In the genomic region with DNA sequence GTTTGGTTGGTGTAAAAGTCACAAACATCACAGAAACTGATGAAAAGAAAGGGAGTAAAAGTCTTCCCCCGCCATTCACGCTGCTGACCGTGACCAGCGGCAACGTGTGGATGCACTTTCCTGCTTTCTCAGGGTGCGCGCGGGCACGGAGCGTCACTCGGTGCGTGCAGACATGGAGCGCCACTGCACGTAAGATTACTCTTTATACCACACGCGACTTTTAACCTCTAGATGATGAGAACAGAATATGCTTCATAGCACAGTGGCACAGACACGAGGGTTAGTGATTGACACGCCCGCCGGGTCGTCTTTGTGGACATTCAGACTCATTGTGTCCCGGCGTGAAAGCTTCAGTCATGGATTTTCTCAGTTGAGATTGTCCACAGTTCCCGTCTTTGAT, we compare ENCODE assay signal across 23 cellular contexts. TPM values are rescaled to one million over a fixed set of nuclear protein-coding genes. Genes with fewer than 3 reads are reported as not detected.
DNase-seq lines count a peak whose midpoint lies in the region; ATAC-seq, FAIRE-seq and TF ChIP-seq lines count a peak whose summit lies in the region.
"Had no signal": no experiment of that assay in that cellular context is flagged by ENCODE, and none has a peak within 500 bp of the region (broad histone marks: within the 10 kb centered on the region; RNA-seq: fewer than 3 reads in every experiment).

No MANE protein-coding gene starts in this region.

- no peak overlapping the region for H3K27ac ChIP-seq in IMR-90 (ENCODE audit: insufficient read depth, low read length)
- no peak overlapping the region for H3K27ac ChIP-seq in kidney (ENCODE audit: low read depth in 2 of 2, low read length in 2 of 2)
- no peak overlapping the region for H3K27ac ChIP-seq in sigmoid colon
- no peak overlapping the region for H3K27ac ChIP-seq in endodermal cell (ENCODE audit: low read depth, low read length)
- H3K27ac ChIP-seq: A549, RWPE1 had no signal

- TF ChIP-seq POLR2A in IMR-90 (IDR thresholded peaks at IDR 0.05; ENCODE audit: low read depth, low read length): no peak
- no peak for TF ChIP-seq POLR2A in sigmoid colon (IDR thresholded peaks at IDR 0.05)

- CTCF ChIA-PET in IMR-90 (lab: Yijun Ruan, JAX): no interaction called here

- no peak overlapping the region for H3K4ac ChIP-seq in IMR-90 (ENCODE audit: low read depth, low read length)

- no peak overlapping the region for H3K56ac ChIP-seq in IMR-90 (ENCODE audit: extremely low read depth, insufficient read depth, low read length)

- H3K9ac ChIP-seq in IMR-90 (ENCODE audit: low read depth, low read length) (no peak overlapping the region), kidney (ENCODE audit: low read length in 2 of 2) (no peak overlapping the region), endodermal cell (ENCODE audit: extremely low read depth, low read length, poor library complexity, severe bottlenecking) (no peak overlapping the region)
- H3K9ac ChIP-seq: SK-N-SH had no signal

- no peaks in the 10 kb centered on the region for H3K4me1 Mint-ChIP-seq in endodermal cell
- H3K4me1 Mint-ChIP-seq: GM23338, H9 had no signal

- H3K27ac Mint-ChIP-seq in endodermal cell: no peak overlapping the region
- H3K27ac Mint-ChIP-seq: CD8-positive, alpha-beta T cell; GM23338; H9 had no signal

- H3K4me2 ChIP-seq in IMR-90 (ENCODE audit: low read depth, low read length): no peak overlapping the region
- H3K4me2 ChIP-seq: A549, GM23338, SK-N-SH had no signal

- H3K9me3 ChIP-seq in BE2C (no peaks in the 10 kb centered on the region), IMR-90 (ENCODE audit: control insufficient read depth, insufficient read depth, low read length) (no peaks in the 10 kb centered on the region), kidney (ENCODE audit: control insufficient read depth in 1 of 2, low read length in 2 of 2) (no peaks in the 10 kb centered on the region), sigmoid colon (no peaks in the 10 kb centered on the region), endodermal cell (ENCODE audit: control insufficient read depth, low read length) (no peaks in the 10 kb centered on the region)
- H3K9me3 ChIP-seq: A549, Caco-2, SK-N-SH had no signal

- no peak overlapping the region for H3K23ac ChIP-seq in IMR-90 (ENCODE audit: low read depth, low read length)

- H2BK5ac ChIP-seq in IMR-90 (ENCODE audit: low read depth, low read length, poor library complexity, severe bottlenecking): no peak overlapping the region

- H3K18ac ChIP-seq in IMR-90 (ENCODE audit: low read depth, low read length): no peak overlapping the region

- H2AK9ac ChIP-seq in IMR-90 (replicated peaks; ENCODE audit: low read depth, low read length, poor library complexity): peak overlapping the region; percentile 16

- peak overlapping the region; percentile 6 for H2AFZ ChIP-seq in IMR-90 (replicated peaks; ENCODE audit: low read length, poor library complexity)
- H2AFZ ChIP-seq: GM23338 had no signal

- H3K9me3 Mint-ChIP-seq in endodermal cell: no peaks in the 10 kb centered on the region
- H3K9me3 Mint-ChIP-seq: CD8-positive, alpha-beta T cell; GM23338; H9 had no signal

- H2BK120ac ChIP-seq in IMR-90 (ENCODE audit: low read depth, low read length): no peak overlapping the region

- H3K4me3 ChIP-seq in BE2C (ENCODE audit: low read depth, low read length) (no peak overlapping the region), IMR-90 (ENCODE audit: insufficient read depth, low read depth, low read length) (no peak overlapping the region), kidney (ENCODE audit: low read length in 2 of 2) (no peak overlapping the region), sigmoid colon (no peak overlapping the region), endodermal cell (ENCODE audit: low read length) (no peak overlapping the region)
- H3K4me3 ChIP-seq: A549, GM23338, K562 had no signal

- no peak for TF ChIP-seq CTCF in BE2C (IDR thresholded peaks at IDR 0.05; ENCODE audit: low read depth, low read length)
- no peak for TF ChIP-seq CTCF in IMR-90 (conservative IDR thresholded peaks at IDR 0.05; ENCODE audit: low read depth, low read length)
- TF ChIP-seq CTCF in kidney (IDR thresholded peaks at IDR 0.05; ENCODE audit: borderline replicate concordance, extremely low read depth, insufficient read depth): no peak
- no peak for TF ChIP-seq CTCF in sigmoid colon (IDR thresholded peaks at IDR 0.05)
- no peak for TF ChIP-seq CTCF in endodermal cell (conservative IDR thresholded peaks at IDR 0.05)

- no peaks in the 10 kb centered on the region for H4K20me1 ChIP-seq in IMR-90 (ENCODE audit: insufficient read depth, low read length)

- no peak overlapping the region for H2BK20ac ChIP-seq in IMR-90 (ENCODE audit: low read depth, low read length)

- dilution Hi-C loops in IMR-90 (cut with HindIII; ENCODE audit: low sequenced_read_pairs, unreplicated experiment): no loop called here

- no peaks in the 10 kb centered on the region for H3K79me1 ChIP-seq in IMR-90 (ENCODE audit: low read depth in 1 of 2, low read length in 2 of 2)

- WGBS in IMR-90 (ENCODE audit: extremely low coverage in 2 of 2, insufficient read length in 1 of 2), 2 experiments: 99% methylated on average over 14 of the region's 24 CpGs; no CpG with 5 or more reads in 1 of the 2 experiments
- WGBS in sigmoid colon, 2 donors: 94 to 95% methylated on average over 24 of the region's 24 CpGs
- WGBS in endodermal cell (ENCODE audit: insufficient coverage in 1 of 2, insufficient read length in 1 of 2), 2 experiments: 97% methylated on average over 24 of the region's 24 CpGs

- H3K36me3 ChIP-seq in BE2C: peaks cover 19% of the 10 kb centered on the region
- peaks cover 6% of the 10 kb centered on the region for H3K36me3 ChIP-seq in IMR-90 (ENCODE audit: control insufficient read depth, insufficient read depth, low read length)
- H3K36me3 ChIP-seq in kidney (ENCODE audit: control insufficient read depth in 1 of 2, insufficient read depth in 2 of 2, low read length in 2 of 2): no peaks in the 10 kb centered on the region
- H3K36me3 ChIP-seq in sigmoid colon: peaks cover 0 to 6% (median 0%) of the 10 kb centered on the region in 4 donors
- H3K36me3 ChIP-seq in endodermal cell (ENCODE audit: control insufficient read depth, insufficient read depth, low read length): peaks cover 25% of the 10 kb centered on the region

- ATAC-seq in IMR-90 (ENCODE audit: low read depth): no peak
- ATAC-seq: A549; CD8-positive, alpha-beta T cell; GM23338; HepG2; K562 had no signal

- DNase-seq in BE2C (peak; percentile 1), IMR-90 (no peak), kidney (peak; percentile 41), sigmoid colon (peak; percentile 32), midbrain (lab: John Stamatoyannopoulos, UW) (no peak), SKM-1 treated with dmso at 0.1 percent for 144 hours (lab: John Stamatoyannopoulos, UW; ENCODE audit: unreplicated experiment) (no peak), endodermal cell (no peak)
- DNase-seq: AML-193, C1 segment of cervical spinal cord, Caco-2, H9, NCI-H1694, NCI-H2029 treated with DMSO at 0.1 percent for 48 hours, NCI-H446 treated with DMSO at 0.1 percent for 48 hours, NCI-H526 treated with DMSO at 0.1 percent for 48 hours, SK-N-SH had no signal

- H4K8ac ChIP-seq in IMR-90 (ENCODE audit: low read depth in 2 of 2, low read length in 2 of 2): no peak overlapping the region

- no peaks in the 10 kb centered on the region for H3K9me1 ChIP-seq in IMR-90 (ENCODE audit: insufficient read depth, low read length)

- no peak overlapping the region for H3K4me3 Mint-ChIP-seq in endodermal cell
- H3K4me3 Mint-ChIP-seq: CD8-positive, alpha-beta T cell; GM23338; H9 had no signal

- BruUV-seq in IMR-90 (replicated peaks; lab: Mats Ljungman, UMichigan): no TSS peak

- TF ChIP-seq EP300 in sigmoid colon (IDR thresholded peaks at IDR 0.05): no peak

- no peak for TF ChIP-seq RAD21 in IMR-90 (IDR thresholded peaks at IDR 0.05; ENCODE audit: low read length)

- in situ Hi-C loops in IMR-90 (cut with MboI; ENCODE audit: low sequenced_read_pairs): no loop called here

- POLR2A ChIA-PET in IMR-90 (lab: Charles Lee; ENCODE audit: unreplicated experiment): no interaction called here

- H4K5ac ChIP-seq in IMR-90 (ENCODE audit: low read depth, low read length): no peak overlapping the region

- intact Hi-C loops in IMR-90 (cut with micrococcal nuclease): no loop called here
- intact Hi-C loops in kidney (cut with DNase I): no loop called here
- intact Hi-C loops in sigmoid colon (cut with DNase I): no loop called here

- H3K4me1 ChIP-seq in BE2C (no peaks in the 10 kb centered on the region), IMR-90 (ENCODE audit: control insufficient read depth, insufficient read depth, low read length) (no peaks in the 10 kb centered on the region), kidney (ENCODE audit: control insufficient read depth in 1 of 2, insufficient read depth in 1 of 2, low read depth in 1 of 2, low read length in 2 of 2) (no peaks in the 10 kb centered on the region), sigmoid colon (no peaks in the 10 kb centered on the region), endodermal cell (ENCODE audit: control insufficient read depth, insufficient read depth, low read length) (no peaks in the 10 kb centered on the region)
- H3K4me1 ChIP-seq: A549, Caco-2 had no signal

- no peak overlapping the region for H4K91ac ChIP-seq in IMR-90 (ENCODE audit: insufficient read depth, low read depth, low read length)

- no peak overlapping the region for H3K14ac ChIP-seq in IMR-90 (replicated peaks; ENCODE audit: low read depth, low read length)

- H3K27me3 ChIP-seq in BE2C (no peaks in the 10 kb centered on the region), IMR-90 (ENCODE audit: control insufficient read depth, insufficient read depth, low read length) (no peaks in the 10 kb centered on the region), sigmoid colon (no peaks in the 10 kb centered on the region), endodermal cell (ENCODE audit: control insufficient read depth, insufficient read depth, low read length, poor library complexity, severe bottlenecking) (no peaks in the 10 kb centered on the region)

- no peak overlapping the region for H2AK5ac ChIP-seq in IMR-90 (ENCODE audit: low read depth, low read length)

- peaks cover 34% of the 10 kb centered on the region for H3K36me3 Mint-ChIP-seq in endodermal cell (ENCODE audit: low read depth)

- H2BK15ac ChIP-seq in IMR-90 (ENCODE audit: low read depth, low read length): no peak overlapping the region

- no peak for FAIRE-seq in kidney (lab: Jason Lieb, UNC)
- FAIRE-seq: A549, G401.6, HepG2 had no signal

- H3K27me3 Mint-ChIP-seq in endodermal cell (ENCODE audit: insufficient read depth): no peaks in the 10 kb centered on the region

RNA-seq across cellular contexts. Expression of a gene that starts 15.7 kb away (rescaled TPM):
- polyA plus RNA-seq in BE2C (2012; ENCODE audit: insufficient read depth, insufficient read length, low read depth): 5.6 TPM
- total RNA-seq in IMR-90 (2012; rRNA removed): 2.8 and 2.9 TPM in 2 replicates
- polyA plus RNA-seq in IMR-90 (2012; rRNA removed): 4.3 and 5.2 TPM in 2 replicates
- polyA plus RNA-seq in IMR-90 (2012; cell fraction: cytosol; rRNA removed): 1.8 and 3.9 TPM in 2 replicates
- polyA plus RNA-seq in IMR-90 (2012; cell fraction: nucleus; rRNA removed; ENCODE audit: low replicate concordance): 8.1 and 8.8 TPM in 2 replicates
- total RNA-seq in kidney: 7.8 TPM
- 1.1 TPM for polyA plus RNA-seq in kidney (ENCODE audit: insufficient read depth, low read depth, low replicate concordance)
- total RNA-seq in sigmoid colon: 1 to 10 TPM in 2 of 4 donors, under 1 TPM in 2; 0.36 to 5.0 (median 1.4) TPM
- polyA plus RNA-seq in sigmoid colon: 1 to 10 TPM in 2 of 3 donors, under 1 TPM in 1; 0.60 to 7.1 (median 1.6) TPM
- total RNA-seq in endodermal cell: 10 to 100 TPM; 35.6 to 36.5 TPM
- polyA plus RNA-seq in endodermal cell (2013, experiment 1 of 2): 16.6 TPM
- polyA plus RNA-seq in endodermal cell (2013, experiment 2 of 2): 18.2 TPM

Comparison
In these comparisons a context has a peak if more than half of its experiments do, and no peak if none do; other contexts are left out.
1. DNase-seq: peak in BE2C (single experiment), kidney (single experiment) and sigmoid colon (single experiment); none in IMR-90 (single experiment), midbrain (single experiment), SKM-1 treated with dmso at 0.1 percent for 144 hours (single experiment) and endodermal cell (single experiment).